ENCODE assay signal across 1 cellular context in genomic region chr17:73150622-73151300, GRCh38.
TF ChIP-seq lines count a peak whose summit lies in the region.

No MANE protein-coding gene starts in this region.

TF ChIP-seq in GM12878, 131 proteins besides CTCF, POLR2A, EP300 and RAD21:
- peak in 1 of 2 experiments; percentile 32; a peak in 1 of 4 replicates for TF ChIP-seq BHLHE40 (IDR thresholded peaks at IDR 0.05; ENCODE audit: borderline replicate concordance in 1 of 2, low read depth in 2 of 2, low read length in 1 of 2)
- 0 out of 2 replicates have a peak, but pooled peaks have one; percentile 36 for TF ChIP-seq ZNF687 (IDR thresholded peaks at IDR 0.05)
TF ChIP-seq in GM12878: peak in this region for 2; not testable (repeated sequence) for 129.
